Comparison of ENCODE assay signal across 2 cellular contexts in genomic region chr2:3137651-3138300, GRCh38.
TF ChIP-seq lines count a peak whose summit lies in the region.

No MANE protein-coding gene starts in this region.

TF ChIP-seq in HEK293, 187 proteins besides CTCF, POLR2A, EP300 and RAD21 (continued from another document):
- no peak for TF ChIP-seq ZNF292 (tag by site-specific recombination; IDR thresholded peaks at IDR 0.05; ENCODE audit: borderline replicate concordance, low read depth)

TF ChIP-seq in HepG2, 621 proteins besides CTCF, POLR2A, EP300 and RAD21 (continued from another document):
- TF ChIP-seq ZNF609 (CRISPR knock-in tag; IDR thresholded peaks at IDR 0.05; ENCODE audit: borderline replicate concordance) (no peak), ZNF121 (CRISPR knock-in tag; IDR thresholded peaks at IDR 0.05) (no peak), ZNF333 (CRISPR knock-in tag; IDR thresholded peaks at IDR 0.05; ENCODE audit: borderline replicate concordance) (no peak), HNRNPUL1 (IDR thresholded peaks at IDR 0.05; ENCODE audit: low read depth, low read length) (no peak), CREB1 (IDR thresholded peaks at IDR 0.05) (peak; percentile 34; the same call in 1 of the 2 replicates), CREB1 (CRISPR knock-in tag; IDR thresholded peaks at IDR 0.05) (no peak), PLRG1 (conservative IDR thresholded peaks at IDR 0.05) (0 out of 2 replicates have a peak, but pooled peaks have one; percentile 12), ZNF574 (CRISPR knock-in tag; IDR thresholded peaks at IDR 0.05) (no peak), ARNT (IDR thresholded peaks at IDR 0.05) (peak; percentile 73; the same call in 1 of the 2 replicates), ZNF207 (IDR thresholded peaks at IDR 0.05; ENCODE audit: borderline replicate concordance) (peak; percentile 95), TFAP4 (IDR thresholded peaks at IDR 0.05; ENCODE audit: borderline replicate concordance, low read depth) (no peak), FOXK2 (IDR thresholded peaks at IDR 0.05) (0 out of 2 replicates have a peak, but pooled peaks have one; percentile 5), PHF21A (CRISPR knock-in tag; IDR thresholded peaks at IDR 0.05) (no peak), KDM1A (CRISPR knock-in tag; IDR thresholded peaks at IDR 0.05) (no peak), RFX1 (IDR thresholded peaks at IDR 0.05) (no peak), SKIL (CRISPR knock-in tag; IDR thresholded peaks at IDR 0.05; ENCODE audit: borderline replicate concordance) (0 out of 2 replicates have a peak, but pooled peaks have one; percentile 28), NR1H2 (CRISPR knock-in tag; IDR thresholded peaks at IDR 0.05; ENCODE audit: borderline replicate concordance, low read depth) (no peak), ZNF597 (CRISPR knock-in tag; IDR thresholded peaks at IDR 0.05) (no peak), NR2F2 (IDR thresholded peaks at IDR 0.05; ENCODE audit: borderline replicate concordance, low read depth) (no peak), ZNF780A (CRISPR knock-in tag; IDR thresholded peaks at IDR 0.05) (peak; percentile 27; the same call in 1 of the 2 replicates), KDM6A (CRISPR knock-in tag; IDR thresholded peaks at IDR 0.05; ENCODE audit: low read depth) (no peak), ZNF331 (CRISPR knock-in tag; IDR thresholded peaks at IDR 0.05) (no peak), ZNF746 (CRISPR knock-in tag; IDR thresholded peaks at IDR 0.05) (no peak), ZNF83 (CRISPR knock-in tag; IDR thresholded peaks at IDR 0.05; ENCODE audit: borderline replicate concordance) (no peak), ZNF607 (CRISPR knock-in tag; IDR thresholded peaks at IDR 0.05; ENCODE audit: borderline replicate concordance) (no peak), MTERF4 (CRISPR knock-in tag; IDR thresholded peaks at IDR 0.05) (no peak), ZNF550 (CRISPR knock-in tag; IDR thresholded peaks at IDR 0.05; ENCODE audit: borderline replicate concordance) (no peak), NFKB2 (CRISPR knock-in tag; IDR thresholded peaks at IDR 0.05; ENCODE audit: borderline replicate concordance) (no peak), ZNF34 (CRISPR knock-in tag; IDR thresholded peaks at IDR 0.05; ENCODE audit: borderline replicate concordance) (no peak), RAD51 (IDR thresholded peaks at IDR 0.05; ENCODE audit: borderline replicate concordance) (no peak; the same call in 1 of the 2 replicates), ARID4A (CRISPR knock-in tag; IDR thresholded peaks at IDR 0.05; ENCODE audit: borderline replicate concordance) (no peak), WIZ (CRISPR knock-in tag; IDR thresholded peaks at IDR 0.05) (no peak), ZNF709 (CRISPR knock-in tag; IDR thresholded peaks at IDR 0.05) (no peak), ZNF646 (CRISPR knock-in tag; IDR thresholded peaks at IDR 0.05) (peak; percentile 72)
